ENCODE assay signal across 15 cellular contexts in genomic region chr1:86016076-86016746, GRCh38.
A peak's percentile ranks its signal among the peaks of the same experiment; 100 is the strongest.
DNase-seq lines count a peak whose midpoint lies in the region; ATAC-seq and TF ChIP-seq lines count a peak whose summit lies in the region.
"Had no signal": no experiment of that assay in that cellular context is flagged by ENCODE, and none has a peak within 500 bp of the region (broad histone marks: within the 10 kb centered on the region; RNA-seq: fewer than 3 reads in every experiment).

No MANE protein-coding gene starts in this region.

- no peak overlapping the region for H3K4me3 Mint-ChIP-seq in WTC11
- H3K4me3 Mint-ChIP-seq in T-helper 17 cell, result no peak overlapping the region

- H3K27ac Mint-ChIP-seq in WTC11, result no peak overlapping the region
- no peak overlapping the region for H3K27ac Mint-ChIP-seq in T-helper 17 cell

- H3K4me3 ChIP-seq in GM12865 (ENCODE audit: low read depth, low read length) (no peak overlapping the region), WERI-Rb-1 (ENCODE audit: low read depth, low read length) (no peak overlapping the region)
- H3K4me3 ChIP-seq: vagina had no signal

- no peaks in the 10 kb centered on the region for H3K36me3 ChIP-seq in WERI-Rb-1
- H3K36me3 ChIP-seq: vagina had no signal

- H3K9me3 Mint-ChIP-seq in WTC11, result no peaks in the 10 kb centered on the region

- peak; percentile 44 for DNase-seq in GM12865 (ENCODE audit: low read depth)
- DNase-seq in WERI-Rb-1, result no peak
- no peak for DNase-seq in NCI-H82 (lab: John Stamatoyannopoulos, UW)
- DNase-seq in WTC11 (ENCODE audit: low spot score), result no peak
- no peak for DNase-seq in T-helper 17 cell
- DNase-seq: activated naive CD4-positive, alpha-beta T cell treated with anti-CD3 and anti-CD28 coated beads, Interleukin-2, amount 50 U/mL, for 16 hours; DMS79; mammary epithelial cell; NCI-H2107; stimulated activated CD4-positive, alpha-beta T cell treated with anti-CD3 and anti-CD28 coated beads, Interleukin-15, amount 100 ng/mL, for 24 hours had no signal

- H3K36me3 Mint-ChIP-seq in WTC11 (no peaks in the 10 kb centered on the region), T-helper 17 cell (ENCODE audit: low read depth) (no peaks in the 10 kb centered on the region)

- H3K4me1 Mint-ChIP-seq in WTC11 (no peaks in the 10 kb centered on the region), T-helper 17 cell (no peaks in the 10 kb centered on the region)

- CTCF ChIA-PET in WTC11 (lab: Charles Lee), result no interaction called here

- H3K9me3 ChIP-seq in WERI-Rb-1 (ENCODE audit: severe bottlenecking), result no peaks in the 10 kb centered on the region
- no peaks in the 10 kb centered on the region for H3K9me3 ChIP-seq in T-helper 17 cell (ENCODE audit: control insufficient read depth, low read length, poor library complexity, severe bottlenecking)
- H3K9me3 ChIP-seq: vagina had no signal

- TF ChIP-seq CTCF in GM12865 (IDR thresholded peaks at IDR 0.05; ENCODE audit: insufficient read depth, low read depth, low read length, missing control alignments), result no peak
- TF ChIP-seq CTCF in WERI-Rb-1 (IDR thresholded peaks at IDR 0.05; ENCODE audit: low read depth, low read length), result no peak
- TF ChIP-seq CTCF in WTC11 (IDR thresholded peaks at IDR 0.05), result no peak

- H3K27ac ChIP-seq in WERI-Rb-1, result no peak overlapping the region
- H3K27ac ChIP-seq: vagina had no signal

- ATAC-seq in GM19397 (IDR thresholded peaks at IDR 0.05; ENCODE audit: unreplicated experiment) (peak; percentile 53), HG02759 (IDR thresholded peaks at IDR 0.05; ENCODE audit: unreplicated experiment) (peak; percentile 68), HG03520 (IDR thresholded peaks at IDR 0.05; ENCODE audit: unreplicated experiment) (peak; percentile 45), WTC11 (no peak), T-helper 17 cell (no peak)
- ATAC-seq: esophagus mucosa had no signal

- POLR2A ChIA-PET in WTC11 (lab: Charles Lee), result no interaction called here

- H3K27me3 Mint-ChIP-seq in WTC11 (ENCODE audit: low read depth) (no peaks in the 10 kb centered on the region), T-helper 17 cell (no peaks in the 10 kb centered on the region)

- H3K27me3 ChIP-seq in WERI-Rb-1 (ENCODE audit: insufficient read depth, low read depth, severe bottlenecking), result no peaks in the 10 kb centered on the region
- H3K27me3 ChIP-seq: vagina had no signal

TF ChIP-seq in WTC11, 78 proteins besides CTCF, POLR2A, EP300 and RAD21:
- TF ChIP-seq RELA (CRISPR knock-in tag; IDR thresholded peaks at IDR 0.05; ENCODE audit: borderline replicate concordance), result no peak

Comparison
In these comparisons a context has a peak if more than half of its experiments do, and no peak if none do; other contexts are left out.
1. ATAC-seq: peak in GM19397 (single experiment), HG02759 (single experiment) and HG03520 (single experiment); none in WTC11 (single experiment) and T-helper 17 cell (single experiment).